Comparison of ENCODE assay signal across 24 cellular contexts in the genomic region with DNA sequence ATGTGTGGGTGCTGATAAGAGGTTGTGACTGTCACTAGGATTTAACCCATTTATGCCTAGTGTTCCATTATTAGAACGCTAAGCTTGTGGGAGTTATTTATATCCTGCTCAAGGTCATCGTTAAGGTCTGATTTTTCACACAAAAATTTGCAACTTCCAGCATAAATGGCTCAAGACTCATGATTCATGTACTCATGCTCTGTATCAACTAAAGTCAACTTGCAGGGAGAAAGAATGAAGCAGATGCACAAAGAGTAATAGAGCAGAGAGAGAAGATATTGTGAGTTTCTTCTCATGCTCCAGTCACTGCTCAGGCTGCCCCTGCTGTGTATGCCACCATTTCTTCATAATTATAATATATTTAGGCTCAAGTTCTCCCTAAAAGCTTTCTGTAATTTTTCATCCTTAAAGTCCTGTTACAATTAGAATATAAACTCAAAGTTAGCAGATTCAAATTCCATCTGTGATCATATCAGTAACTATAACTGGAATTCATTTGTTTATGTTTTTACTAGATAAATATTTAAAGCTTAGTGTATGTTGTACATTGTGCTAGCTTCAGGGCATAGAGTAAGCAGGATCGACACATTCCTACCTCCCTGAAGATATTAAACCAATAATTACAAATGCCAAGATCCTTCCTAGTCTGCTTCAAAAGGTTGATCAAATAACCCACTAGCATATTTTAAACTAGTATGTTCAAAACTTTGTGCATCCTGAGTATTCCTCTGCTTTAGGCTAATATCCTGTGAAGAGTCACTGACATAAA.
DNase-seq lines count a peak whose midpoint lies in the region; ATAC-seq and TF ChIP-seq lines count a peak whose summit lies in the region.
"Had no signal": no experiment of that assay in that cellular context is flagged by ENCODE, and none has a peak within 500 bp of the region (broad histone marks: within the 10 kb centered on the region; RNA-seq: fewer than 3 reads in every experiment).

No MANE protein-coding gene starts in this region.

- H3K27ac Mint-ChIP-seq in MCF 10A (ENCODE audit: low read depth, unreplicated experiment): no peak overlapping the region
- H3K27ac Mint-ChIP-seq: activated CD8-positive, alpha-beta memory T cell treated with anti-CD3 and anti-CD28 coated beads, Interleukin-2, amount 10 ng/mL, durations not matched to agents 7 days and 5 days; activated naive CD8-positive, alpha-beta T cell treated with anti-CD3 and anti-CD28 coated beads, Interleukin-2, amount 50 U/mL, for 24 hours; activated T-helper 17 cell treated with anti-CD3 and anti-CD28 coated beads, Interleukin-2, amount 50 U/mL, for 72 hours; effector memory CD8-positive, alpha-beta T cell; immature natural killer cell; naive B cell had no signal

- intact Hi-C loops in MCF 10A (cut with micrococcal nuclease) (no loop called here), body of pancreas (cut with DNase I) (no loop called here)

- no peaks in the 10 kb centered on the region for H3K27me3 Mint-ChIP-seq in MCF 10A (ENCODE audit: insufficient read depth, unreplicated experiment)

- H3K36me3 Mint-ChIP-seq in MCF 10A (ENCODE audit: insufficient read depth, unreplicated experiment): no peaks in the 10 kb centered on the region
- H3K36me3 Mint-ChIP-seq: activated CD8-positive, alpha-beta memory T cell treated with anti-CD3 and anti-CD28 coated beads, Interleukin-2, amount 10 ng/mL, durations not matched to agents 7 days and 5 days; immature natural killer cell; naive B cell had no signal

- ATAC-seq in HG02970 (IDR thresholded peaks at IDR 0.05; ENCODE audit: low FRiP score, unreplicated experiment) (no peak), body of pancreas (no peak)
- ATAC-seq: activated CD8-positive, alpha-beta memory T cell treated with anti-CD3 and anti-CD28 coated beads, Interleukin-2, amount 10 ng/mL, durations not matched to agents 7 days and 5 days; activated naive CD8-positive, alpha-beta T cell treated with anti-CD3 and anti-CD28 coated beads, Interleukin-2, amount 50 U/mL, for 24 hours; activated T-helper 17 cell treated with anti-CD3 and anti-CD28 coated beads, Interleukin-2, amount 50 U/mL, for 72 hours; effector memory CD8-positive, alpha-beta T cell; heart right ventricle had no signal

- no peaks in the 10 kb centered on the region for H3K36me3 ChIP-seq in body of pancreas (replicated peaks in 1 of 2; ENCODE audit: insufficient read depth in 1 of 2, low read depth in 2 of 2)
- H3K36me3 ChIP-seq in effector memory CD4-positive, alpha-beta T cell (ENCODE audit: control insufficient read depth, insufficient read depth, low read length): no peaks in the 10 kb centered on the region
- H3K36me3 ChIP-seq: BLaER1, heart right ventricle, ovary, upper lobe of left lung had no signal

- no peak for TF ChIP-seq POLR2A in body of pancreas (IDR thresholded peaks at IDR 0.05)

- H3K4me3 ChIP-seq in astrocyte of the spinal cord (ENCODE audit: low read depth, low read length) (no peak overlapping the region), body of pancreas (no peak overlapping the region)
- H3K4me3 ChIP-seq in effector memory CD4-positive, alpha-beta T cell (ENCODE audit: insufficient read depth, low read depth, low read length, poor library complexity, severe bottlenecking): no peak overlapping the region
- H3K4me3 ChIP-seq: BLaER1, heart right ventricle, lung, ovary, upper lobe of left lung had no signal

- POLR2A ChIA-PET in MCF 10A (lab: Yijun Ruan, JAX): interaction anchor here (1.0 kb wide), 1 partner anchor 19 kb away, joined by 3 read pairs; no protein-coding TSS in a partner anchor

- H3K27ac ChIP-seq in body of pancreas: no peak overlapping the region
- no peak overlapping the region for H3K27ac ChIP-seq in effector memory CD4-positive, alpha-beta T cell (ENCODE audit: insufficient read depth, low read length, poor library complexity, severe bottlenecking)
- H3K27ac ChIP-seq: BLaER1, heart right ventricle, ovary, upper lobe of left lung had no signal

- DNase-seq in T47D (ENCODE audit: low read depth in 1 of 2, low spot score in 1 of 2): peak; percentile 13 to 59
- DNase-seq in MCF 10A (ENCODE audit: unreplicated experiment): no peak
- peak; percentile 37 for DNase-seq in astrocyte of the spinal cord (ENCODE audit: low read depth, low spot score)
- DNase-seq in kidney glomerular epithelial cell (lab: John Stamatoyannopoulos, UW): peak; percentile 71
- no peak for DNase-seq in body of pancreas
- no peak for DNase-seq in effector memory CD4-positive, alpha-beta T cell
- no peak for DNase-seq in epidermal melanocyte (ENCODE audit: insufficient read length, low spot score)
- DNase-seq: 8988T; activated CD4-positive, alpha-beta T cell treated with anti-CD3 and anti-CD28 coated beads for 4 hours; activated CD8-positive, alpha-beta memory T cell treated with anti-CD3 and anti-CD28 coated beads, Interleukin-2, amount 10 ng/mL, durations not matched to agents 7 days and 5 days; activated naive CD8-positive, alpha-beta T cell treated with anti-CD3 and anti-CD28 coated beads, Interleukin-2, amount 50 U/mL, for 24 hours; Calu3; effector memory CD8-positive, alpha-beta T cell; GOT3; heart right ventricle; immature natural killer cell; naive B cell; ovary; upper lobe of left lung had no signal

- H3K4me3 Mint-ChIP-seq in MCF 10A (ENCODE audit: unreplicated experiment): no peak overlapping the region
- H3K4me3 Mint-ChIP-seq: activated CD8-positive, alpha-beta memory T cell treated with anti-CD3 and anti-CD28 coated beads, Interleukin-2, amount 10 ng/mL, durations not matched to agents 7 days and 5 days; activated naive CD8-positive, alpha-beta T cell treated with anti-CD3 and anti-CD28 coated beads, Interleukin-2, amount 50 U/mL, for 24 hours; activated T-helper 17 cell treated with anti-CD3 and anti-CD28 coated beads, Interleukin-2, amount 50 U/mL, for 72 hours; central memory CD8-positive, alpha-beta T cell; effector memory CD8-positive, alpha-beta T cell; immature natural killer cell; naive B cell had no signal

- WGBS in body of pancreas, 2 donors: 68 to 69% methylated on average over 3 of the region's 3 CpGs

- H3K9me3 ChIP-seq in body of pancreas: no peaks in the 10 kb centered on the region
- no peaks in the 10 kb centered on the region for H3K9me3 ChIP-seq in effector memory CD4-positive, alpha-beta T cell (ENCODE audit: control insufficient read depth, low read length)
- H3K9me3 ChIP-seq: BLaER1, heart right ventricle, ovary, upper lobe of left lung had no signal

- in situ Hi-C loops in T47D (cut with HindIII; ENCODE audit: low pct_unique_long_range_greater_than_20kb, low sequenced_read_pairs) (no loop called here), astrocyte of the spinal cord (cut with HindIII; ENCODE audit: low sequenced_read_pairs) (no loop called here)

- CTCF ChIA-PET in MCF 10A (lab: Yijun Ruan, JAX): interaction anchor here (0.7 to 0.9 kb wide), 2 partner anchors 22 to 193 kb away, joined by 3 read pairs; no protein-coding TSS in a partner anchor

- no peaks in the 10 kb centered on the region for H3K9me3 Mint-ChIP-seq in MCF 10A (ENCODE audit: unreplicated experiment)
- H3K9me3 Mint-ChIP-seq: activated naive CD8-positive, alpha-beta T cell treated with anti-CD3 and anti-CD28 coated beads, Interleukin-2, amount 50 U/mL, for 24 hours; activated T-helper 17 cell treated with anti-CD3 and anti-CD28 coated beads, Interleukin-2, amount 50 U/mL, for 72 hours; central memory CD8-positive, alpha-beta T cell; effector memory CD8-positive, alpha-beta T cell; naive B cell had no signal

- TF ChIP-seq CTCF in MCF 10A (IDR thresholded peaks at IDR 0.05; ENCODE audit: unreplicated experiment): no peak
- no peak for TF ChIP-seq CTCF in astrocyte of the spinal cord (IDR thresholded peaks at IDR 0.05; ENCODE audit: low read depth, low read length)
- no peak for TF ChIP-seq CTCF in body of pancreas (IDR thresholded peaks at IDR 0.05)

- no TSS peak for BruUV-seq in MCF 10A (replicated peaks; lab: Mats Ljungman, UMichigan)

- no peaks in the 10 kb centered on the region for H3K27me3 ChIP-seq in body of pancreas
- H3K27me3 ChIP-seq in effector memory CD4-positive, alpha-beta T cell (replicated peaks; ENCODE audit: control insufficient read depth, insufficient read depth, low read length, poor library complexity, severe bottlenecking): no peaks in the 10 kb centered on the region
- H3K27me3 ChIP-seq: BLaER1, heart right ventricle, ovary, upper lobe of left lung had no signal

- no peaks in the 10 kb centered on the region for H3K4me1 Mint-ChIP-seq in MCF 10A (ENCODE audit: insufficient read depth, unreplicated experiment)
- H3K4me1 Mint-ChIP-seq: activated CD8-positive, alpha-beta memory T cell treated with anti-CD3 and anti-CD28 coated beads, Interleukin-2, amount 10 ng/mL, durations not matched to agents 7 days and 5 days; activated naive CD8-positive, alpha-beta T cell treated with anti-CD3 and anti-CD28 coated beads, Interleukin-2, amount 50 U/mL, for 24 hours; activated T-helper 17 cell treated with anti-CD3 and anti-CD28 coated beads, Interleukin-2, amount 50 U/mL, for 72 hours; central memory CD8-positive, alpha-beta T cell; immature natural killer cell; naive B cell had no signal

- peaks cover 11% of the 10 kb centered on the region for H3K4me1 ChIP-seq in body of pancreas
- no peaks in the 10 kb centered on the region for H3K4me1 ChIP-seq in effector memory CD4-positive, alpha-beta T cell (ENCODE audit: control insufficient read depth, insufficient read depth, low read length, poor library complexity, severe bottlenecking)
- H3K4me1 ChIP-seq: upper lobe of left lung had no signal

Comparison
In these comparisons a context has a peak if more than half of its experiments do, and no peak if none do; other contexts are left out.
1. DNase-seq: peak in T47D (2 of 2), astrocyte of the spinal cord (single experiment) and kidney glomerular epithelial cell (single experiment); none in MCF 10A (single experiment), body of pancreas (0 of 4), effector memory CD4-positive, alpha-beta T cell (0 of 3) and epidermal melanocyte (single experiment).